In genomic region chr4:129095811-129096454, GRCh38 we compare ENCODE assay signal across 2 cellular contexts.
TF ChIP-seq lines count a peak whose summit lies in the region.

TSS of gene C4orf33 (plus strand) at chr4:129096152. CDS start at chr4:129102611, 6,459 bp downstream.

TF ChIP-seq in HCT116, 20 proteins besides CTCF, POLR2A, EP300 and RAD21 (continued from another document):
- TF ChIP-seq POLR2AphosphoS5 (IDR thresholded peaks at IDR 0.05; ENCODE audit: low read depth, low read length) (peak; percentile 78), SP1 (IDR thresholded peaks at IDR 0.05; ENCODE audit: low read depth) (0 out of 2 replicates have a peak, but pooled peaks have one; percentile 24), FOSL1 (IDR thresholded peaks at IDR 0.05; ENCODE audit: low read depth) (no peak), ZNF274 (IDR thresholded peaks at IDR 0.05; ENCODE audit: low read depth, low read length) (no peak), ZFX (IDR thresholded peaks at IDR 0.05) (no peak), ZBTB33 (IDR thresholded peaks at IDR 0.05; ENCODE audit: extremely low read depth, insufficient replicate concordance, low read length) (no peak), ELF1 (IDR thresholded peaks at IDR 0.05; ENCODE audit: borderline replicate concordance, low read depth) (peak; percentile 65), YY1 (IDR thresholded peaks at IDR 0.05; ENCODE audit: extremely low read depth, insufficient replicate concordance, low read depth, low read length) (no peak), JUND (IDR thresholded peaks at IDR 0.05) (no peak)

TF ChIP-seq in K562, 482 proteins besides CTCF, POLR2A, EP300 and RAD21 (continued from another document and continues in another):
- no peak for TF ChIP-seq ZNF280A (IDR thresholded peaks at IDR 0.05; ENCODE audit: low read depth, partially characterized antibody)
- TF ChIP-seq CREBBP (IDR thresholded peaks at IDR 0.05; ENCODE audit: low read depth, low read length): no peak
- TF ChIP-seq SMAD4 (CRISPR knock-in tag; conservative IDR thresholded peaks at IDR 0.05): no peak
- TF ChIP-seq XRCC3 (IDR thresholded peaks at IDR 0.05): no peak
- no peak for TF ChIP-seq GTF2A2 (tag; IDR thresholded peaks at IDR 0.05)
- no peak for TF ChIP-seq ZNF609 (CRISPR knock-in tag; IDR thresholded peaks at IDR 0.05; ENCODE audit: borderline replicate concordance)
- no peak for TF ChIP-seq SREBF1 (IDR thresholded peaks at IDR 0.05; ENCODE audit: borderline replicate concordance, low read depth, low read length)
- no peak for TF ChIP-seq ZNF12 (CRISPR knock-in tag; IDR thresholded peaks at IDR 0.05)
- no peak for TF ChIP-seq ZBTB2 (IDR thresholded peaks at IDR 0.05)
- no peak for TF ChIP-seq CCAR2 (IDR thresholded peaks at IDR 0.05; ENCODE audit: low read depth, low read length)
- TF ChIP-seq ZNF699 (CRISPR knock-in tag; IDR thresholded peaks at IDR 0.05; ENCODE audit: insufficient replicate concordance): no peak
- no peak for TF ChIP-seq RBM39 (optimal IDR thresholded peaks at IDR 0.05; ENCODE audit: low read depth, low read length)
- TF ChIP-seq TGIF2 (CRISPR knock-in tag; IDR thresholded peaks at IDR 0.05): no peak
- TF ChIP-seq SMARCA5 (IDR thresholded peaks at IDR 0.05): no peak
- TF ChIP-seq MLLT1 (IDR thresholded peaks at IDR 0.05): peak in 1 of 2 experiments; percentile 21; a peak in 2 of 4 replicates
- no peak for TF ChIP-seq NCOA4 (IDR thresholded peaks at IDR 0.05; ENCODE audit: partially characterized antibody)
- TF ChIP-seq CHD2 (IDR thresholded peaks at IDR 0.05; ENCODE audit: low read depth, low read length): no peak
- TF ChIP-seq HNRNPH1 (optimal IDR thresholded peaks at IDR 0.05; ENCODE audit: low read depth, low read length): no peak
- TF ChIP-seq HDAC3 (IDR thresholded peaks at IDR 0.05; ENCODE audit: borderline replicate concordance, partially characterized antibody): no peak
- TF ChIP-seq LARP7 (IDR thresholded peaks at IDR 0.05): no peak
- no peak for TF ChIP-seq MBD2 (IDR thresholded peaks at IDR 0.05; ENCODE audit: borderline replicate concordance, low read depth)
- TF ChIP-seq NRF1 (conservative IDR thresholded peaks at IDR 0.05 in 1 of 2, IDR thresholded peaks at IDR 0.05 in 1 of 2): no peak
- no peak for TF ChIP-seq GABPB1 (CRISPR knock-in tag; IDR thresholded peaks at IDR 0.05)
- TF ChIP-seq CBX8 (IDR thresholded peaks at IDR 0.05; ENCODE audit: borderline replicate concordance, extremely low read depth, low read depth, low read length, poor library complexity, severe bottlenecking): no peak
- TF ChIP-seq GMEB1 (CRISPR knock-in tag; IDR thresholded peaks at IDR 0.05): no peak
- no peak for TF ChIP-seq ZNF436 (CRISPR knock-in tag; IDR thresholded peaks at IDR 0.05)
- no peak for TF ChIP-seq THRAP3 (IDR thresholded peaks at IDR 0.05; ENCODE audit: borderline replicate concordance)
- TF ChIP-seq PREB (CRISPR knock-in tag; IDR thresholded peaks at IDR 0.05): no peak
- no peak for TF ChIP-seq ELK1 (CRISPR knock-in tag; IDR thresholded peaks at IDR 0.05)
- TF ChIP-seq KDM4B (IDR thresholded peaks at IDR 0.05; ENCODE audit: borderline replicate concordance in 2 of 2, low read depth in 1 of 2): no peak
- no peak for TF ChIP-seq MBD1 (CRISPR knock-in tag; IDR thresholded peaks at IDR 0.05)
- TF ChIP-seq E2F3 (CRISPR knock-in tag; IDR thresholded peaks at IDR 0.05): no peak
- no peak for TF ChIP-seq SMARCC2 (IDR thresholded peaks at IDR 0.05; ENCODE audit: low read depth)
- no peak for TF ChIP-seq ZNF77 (CRISPR knock-in tag; IDR thresholded peaks at IDR 0.05)
- TF ChIP-seq THAP7 (CRISPR knock-in tag; IDR thresholded peaks at IDR 0.05): no peak
- no peak for TF ChIP-seq CTBP1 (IDR thresholded peaks at IDR 0.05; ENCODE audit: borderline replicate concordance)
- TF ChIP-seq CEBPZ (IDR thresholded peaks at IDR 0.05; ENCODE audit: borderline replicate concordance, low read depth, low read length): no peak
